Comparison of ENCODE assay signal across 32 cellular contexts in the genomic region with DNA sequence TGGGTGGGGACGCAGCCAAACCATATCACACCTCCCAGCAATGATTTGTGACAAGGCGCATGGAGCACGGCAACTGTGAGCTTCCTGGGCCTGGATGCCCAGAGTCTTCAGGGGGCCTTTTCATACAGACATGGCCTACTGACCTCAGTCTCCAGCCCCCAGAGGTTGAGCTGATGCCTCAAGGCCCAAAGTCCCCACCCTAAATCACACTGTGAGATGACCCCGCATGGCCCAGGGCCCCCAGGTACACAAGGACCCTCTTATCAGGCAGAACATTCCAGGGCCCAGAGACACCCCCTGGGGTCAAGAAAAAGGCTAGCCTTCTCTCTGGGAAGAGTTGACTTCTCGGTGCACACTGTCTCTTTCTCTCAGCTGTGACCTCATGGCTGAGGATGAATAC.
"Had no signal": no experiment of that assay in that cellular context is flagged by ENCODE, and none has a peak within 500 bp of the region (broad histone marks: within the 10 kb centered on the region; RNA-seq: fewer than 3 reads in every experiment).

No MANE protein-coding gene starts in this region.

- ATAC-seq: activated CD4-positive, alpha-beta T cell treated with anti-CD3 and anti-CD28 coated beads for 36 hours; activated CD8-positive, alpha-beta memory T cell treated with anti-CD3 and anti-CD28 coated beads, Interleukin-2, amount 10 ng/mL, durations not matched to agents 7 days and 5 days; activated CD8-positive, alpha-beta T cell treated with anti-CD3 and anti-CD28 coated beads, Interleukin-2, amount 10 ng/mL, durations not matched to agents 7 days and 5 days; activated naive CD8-positive, alpha-beta T cell treated with anti-CD3 and anti-CD28 coated beads, Interleukin-2, amount 50 U/mL, for 24 hours; body of pancreas; foreskin keratinocyte; gastroesophageal sphincter; T-cell; T-helper 17 cell had no signal

- H3K4me1 ChIP-seq: adrenal gland, colonic mucosa, esophagus muscularis mucosa, foreskin keratinocyte, gastroesophageal sphincter had no signal

- H3K4me3 ChIP-seq: adrenal gland, body of pancreas, colonic mucosa, dorsolateral prefrontal cortex, esophagus muscularis mucosa, gastroesophageal sphincter had no signal

- H3K27ac ChIP-seq: adrenal gland, body of pancreas, colonic mucosa, dorsolateral prefrontal cortex, esophagus muscularis mucosa, foreskin keratinocyte, gastroesophageal sphincter, WERI-Rb-1 had no signal

- H3K27me3 ChIP-seq: adrenal gland, body of pancreas, colonic mucosa, foreskin keratinocyte had no signal

- H3K36me3 ChIP-seq: adrenal gland, colonic mucosa, esophagus muscularis mucosa, gastroesophageal sphincter, WERI-Rb-1 had no signal

- DNase-seq: activated B cell treated with CpG ODN at 0.5 μM for 24 hours; activated CD4-positive, alpha-beta memory T cell treated with anti-CD3 and anti-CD28 coated beads for 36 hours; activated CD4-positive, alpha-beta T cell treated with anti-CD3 and anti-CD28 coated beads for 36 hours; activated CD4-positive, alpha-beta T cell treated with anti-CD3 and anti-CD28 coated beads, Interleukin-2, amount 10 ng/mL, durations not matched to agents 24 days and 14 days; activated CD4-positive, CD25-positive, alpha-beta regulatory T cell treated with anti-CD3 and anti-CD28 coated beads, Interleukin-2, amount 50 U/mL, for 72 hours; activated CD8-positive, alpha-beta memory T cell treated with anti-CD3 and anti-CD28 coated beads, Interleukin-2, amount 10 ng/mL, durations not matched to agents 7 days and 5 days; activated CD8-positive, alpha-beta memory T cell treated with anti-CD3 and anti-CD28 coated beads, Interleukin-2, amount 50 U/mL, for 4 hours; activated CD8-positive, alpha-beta T cell treated with anti-CD3 and anti-CD28 coated beads, Interleukin-2, amount 10 ng/mL, durations not matched to agents 7 days and 5 days; activated effector memory CD4-positive, alpha-beta T cell treated with anti-CD3 and anti-CD28 coated beads, Interleukin-2, amount 50 U/mL, for 16 hours; activated naive CD4-positive, alpha-beta T cell treated with anti-CD3 and anti-CD28 coated beads for 36 hours; activated naive CD8-positive, alpha-beta T cell treated with anti-CD3 and anti-CD28 coated beads for 36 hours; activated naive CD8-positive, alpha-beta T cell treated with anti-CD3 and anti-CD28 coated beads, Interleukin-2, amount 50 U/mL, for 24 hours; activated T-cell treated with anti-CD3 and anti-CD28 coated beads, Interleukin-2, amount 50 U/mL, for 1 hour; activated T-cell treated with anti-CD3 and anti-CD28 coated beads, Interleukin-2, amount 50 U/mL, for 48 hours; amygdala; central memory CD4-positive, alpha-beta T cell; cerebellar nuclear complex; colonic mucosa; effector memory CD4-positive, alpha-beta T cell; endodermal cell; erythroblast; foreskin keratinocyte; SW 1271; T-cell; T-helper 17 cell; T1000; WERI-Rb-1 had no signal

- H3K9me3 ChIP-seq: adrenal gland, body of pancreas, colonic mucosa, esophagus muscularis mucosa had no signal
